In genomic region chr12:124188059-124188458, GRCh38 we compare ENCODE assay signal across 20 cellular contexts.
DNase-seq lines count a peak whose midpoint lies in the region; ATAC-seq and TF ChIP-seq lines count a peak whose summit lies in the region.
"Had no signal": no experiment of that assay in that cellular context is flagged by ENCODE, and none has a peak within 500 bp of the region (broad histone marks: within the 10 kb centered on the region; RNA-seq: fewer than 3 reads in every experiment).

No MANE protein-coding gene starts in this region.

- ATAC-seq in Panc1 = peak; percentile 64
- no peak for ATAC-seq in GM21723 (IDR thresholded peaks at IDR 0.05; ENCODE audit: unreplicated experiment)
- ATAC-seq in gastrocnemius medialis = no peak
- no peak for ATAC-seq in activated CD8-positive, alpha-beta T cell treated with anti-CD3 and anti-CD28 coated beads for 36 hours
- ATAC-seq: activated T-helper 17 cell treated with anti-CD3 and anti-CD28 coated beads, Interleukin-2, amount 50 U/mL, for 72 hours; T-helper 17 cell had no signal

- peaks cover 50% of the 10 kb centered on the region for H3K4me1 Mint-ChIP-seq in glutamatergic neuron (ENCODE audit: low read depth, unreplicated experiment)
- peaks cover 4% of the 10 kb centered on the region for H3K4me1 Mint-ChIP-seq in activated CD8-positive, alpha-beta T cell treated with anti-CD3 and anti-CD28 coated beads for 36 hours (ENCODE audit: low read depth)
- H3K4me1 Mint-ChIP-seq: activated T-helper 17 cell treated with anti-CD3 and anti-CD28 coated beads, Interleukin-2, amount 50 U/mL, for 72 hours; CD8-positive, alpha-beta memory T cell; IgD-negative memory B cell; T-helper 17 cell had no signal

- peak overlapping the region; percentile 99 for H3K27ac Mint-ChIP-seq in glutamatergic neuron (ENCODE audit: unreplicated experiment)
- no peak overlapping the region for H3K27ac Mint-ChIP-seq in activated CD8-positive, alpha-beta T cell treated with anti-CD3 and anti-CD28 coated beads for 36 hours
- H3K27ac Mint-ChIP-seq: activated naive CD8-positive, alpha-beta T cell treated with anti-CD3 and anti-CD28 coated beads, Interleukin-2, amount 10 ng/mL, durations not matched to agents 7 days and 5 days; activated T-helper 17 cell treated with anti-CD3 and anti-CD28 coated beads, Interleukin-2, amount 50 U/mL, for 72 hours; CD8-positive, alpha-beta memory T cell; IgD-negative memory B cell; memory B cell; T-helper 17 cell had no signal

- no peaks in the 10 kb centered on the region for H3K9me3 ChIP-seq in BLaER1 treated with 17β-estradiol and CSF1 and Interleukin-3, amounts not matched to agents 10 nM and 100 nM (replicated peaks in 1 of 11)
- H3K9me3 ChIP-seq in Panc1 (ENCODE audit: control insufficient read depth, insufficient read depth, low read depth, low read length) (no peaks in the 10 kb centered on the region), ovary (no peaks in the 10 kb centered on the region), gastrocnemius medialis (no peaks in the 10 kb centered on the region)
- H3K9me3 ChIP-seq: neutrophil, right lobe of liver, upper lobe of right lung had no signal

- no peak overlapping the region; a peak in 1 of 22 replicates for H3K9ac ChIP-seq in BLaER1 treated with 17β-estradiol and CSF1 and Interleukin-3, amounts not matched to agents 10 nM and 100 nM
- H3K9ac ChIP-seq: GM23248 had no signal

- intact Hi-C loops in Panc1 (cut with micrococcal nuclease; ENCODE audit: unreplicated experiment) = no loop called here
- intact Hi-C loops in ovary (cut with DNase I) = no loop called here
- intact Hi-C loops in gastrocnemius medialis (cut with DNase I; ENCODE audit: low total_unique reads) = no loop called here
- intact Hi-C loops in activated CD8-positive, alpha-beta T cell treated with anti-CD3 and anti-CD28 coated beads for 36 hours (cut with micrococcal nuclease) = no loop called here

- H3K36me3 ChIP-seq in BLaER1 treated with 17β-estradiol and CSF1 and Interleukin-3, amounts not matched to agents 10 nM and 100 nM = no peaks in the 10 kb centered on the region
- no peaks in the 10 kb centered on the region for H3K36me3 ChIP-seq in Panc1 (ENCODE audit: control insufficient read depth, insufficient read depth, low read length)
- H3K36me3 ChIP-seq in ovary = no peaks in the 10 kb centered on the region
- H3K36me3 ChIP-seq in gastrocnemius medialis = no peaks in the 10 kb centered on the region
- H3K36me3 ChIP-seq: neutrophil, right lobe of liver, upper lobe of right lung had no signal

- peak overlapping the region; percentile 39 to 74 (median 69); a peak in 20 of 22 replicates for H3K4me2 ChIP-seq in BLaER1 treated with 17β-estradiol and CSF1 and Interleukin-3, amounts not matched to agents 10 nM and 100 nM

- POLR2A ChIA-PET in Panc1 (lab: Charles Lee) = interaction anchor here (0.6 kb wide), 1 partner anchor 116 kb away, joined by 3 read pairs; no protein-coding TSS in a partner anchor
- POLR2A ChIA-PET in activated CD8-positive, alpha-beta T cell treated with anti-CD3 and anti-CD28 coated beads for 36 hours (lab: Charles Lee) = no interaction called here

- TF ChIP-seq CTCF in Panc1 (IDR thresholded peaks at IDR 0.05) (no peak), glutamatergic neuron (IDR thresholded peaks at IDR 0.05; ENCODE audit: partially characterized antibody, unreplicated experiment) (no peak), ovary (IDR thresholded peaks at IDR 0.05) (no peak), gastrocnemius medialis (IDR thresholded peaks at IDR 0.05 in 4 of 5, conservative IDR thresholded peaks at IDR 0.05 in 1 of 5) (no peak)
- TF ChIP-seq CTCF in activated CD8-positive, alpha-beta T cell treated with anti-CD3 and anti-CD28 coated beads for 36 hours (IDR thresholded peaks at IDR 0.05) = no peak

- H3K4me1 ChIP-seq in BLaER1 treated with 17β-estradiol and CSF1 and Interleukin-3, amounts not matched to agents 10 nM and 100 nM = peaks cover 12 to 21% (median 19%) of the 10 kb centered on the region in 10 experiments
- H3K4me1 ChIP-seq in Panc1 (ENCODE audit: control insufficient read depth, insufficient read depth, low read length) (peaks cover 26% of the 10 kb centered on the region), ovary (ENCODE audit: insufficient read depth) (peaks cover 11% of the 10 kb centered on the region), gastrocnemius medialis (peaks cover 0 to 3% of the 10 kb centered on the region in 2 donors)

- peaks cover 11% of the 10 kb centered on the region for H3K27me3 Mint-ChIP-seq in glutamatergic neuron (ENCODE audit: unreplicated experiment)
- H3K27me3 Mint-ChIP-seq in activated CD8-positive, alpha-beta T cell treated with anti-CD3 and anti-CD28 coated beads for 36 hours = no peaks in the 10 kb centered on the region

- H3K27ac ChIP-seq in BLaER1 treated with 17β-estradiol and CSF1 and Interleukin-3, amounts not matched to agents 10 nM and 100 nM = no peak overlapping the region
- H3K27ac ChIP-seq in Panc1 (ENCODE audit: low read length) = peak overlapping the region; percentile 82
- H3K27ac ChIP-seq in ovary = peak overlapping the region; percentile 8 to 51
- no peak overlapping the region for H3K27ac ChIP-seq in gastrocnemius medialis
- H3K27ac ChIP-seq: GM23248, neutrophil, right lobe of liver, upper lobe of right lung had no signal

- no peak for DNase-seq in Panc1 (ENCODE audit: low read depth, low spot score)
- DNase-seq in glutamatergic neuron = no peak
- DNase-seq in ovary = peak in 1 of 5 donors; percentile 24
- DNase-seq in mesenteric fat pad (ENCODE audit: low spot score) = no peak
- DNase-seq in gastrocnemius medialis = no peak
- no peak for DNase-seq in activated CD8-positive, alpha-beta T cell treated with anti-CD3 and anti-CD28 coated beads for 36 hours
- DNase-seq: activated naive CD8-positive, alpha-beta T cell treated with anti-CD3 and anti-CD28 coated beads, Interleukin-2, amount 10 ng/mL, durations not matched to agents 7 days and 5 days; CD8-positive, alpha-beta memory T cell; GM23248; right lobe of liver; SHP77 treated with DMSO at 0.1 percent for 48 hours; stimulated activated naive CD4-positive, alpha-beta T cell; T-helper 17 cell; upper lobe of right lung had no signal

- peak overlapping the region; percentile 70 for H3K4me3 Mint-ChIP-seq in glutamatergic neuron (ENCODE audit: unreplicated experiment)
- no peak overlapping the region for H3K4me3 Mint-ChIP-seq in activated CD8-positive, alpha-beta T cell treated with anti-CD3 and anti-CD28 coated beads for 36 hours
- H3K4me3 Mint-ChIP-seq: activated naive CD8-positive, alpha-beta T cell treated with anti-CD3 and anti-CD28 coated beads, Interleukin-2, amount 10 ng/mL, durations not matched to agents 7 days and 5 days; activated T-helper 17 cell treated with anti-CD3 and anti-CD28 coated beads, Interleukin-2, amount 50 U/mL, for 72 hours; CD8-positive, alpha-beta memory T cell; IgD-negative memory B cell; memory B cell; T-helper 17 cell had no signal

- H3K4me3 ChIP-seq in BLaER1 treated with 17β-estradiol and CSF1 and Interleukin-3, amounts not matched to agents 10 nM and 100 nM = no peak overlapping the region
- peak overlapping the region in 1 of 2 experiments; percentile 30; a peak in 2 of 4 replicates for H3K4me3 ChIP-seq in Panc1 (ENCODE audit: low read depth in 2 of 2, low read length in 2 of 2)
- H3K4me3 ChIP-seq in ovary = no peak overlapping the region
- H3K4me3 ChIP-seq in gastrocnemius medialis = no peak overlapping the region
- H3K4me3 ChIP-seq: GM23248, right lobe of liver, upper lobe of right lung had no signal

- CTCF ChIA-PET in Panc1 (lab: Charles Lee) = interaction anchor here (0.6 to 0.7 kb wide), 2 partner anchors 30 to 153 kb away, joined by 3 read pairs; no protein-coding TSS in a partner anchor
- CTCF ChIA-PET in activated CD8-positive, alpha-beta T cell treated with anti-CD3 and anti-CD28 coated beads for 36 hours (lab: Charles Lee) = interaction anchor here (1.1 kb wide), 1 partner anchor 155 kb away, joined by 3 read pairs; no protein-coding TSS in a partner anchor

- no peaks in the 10 kb centered on the region for H3K36me3 Mint-ChIP-seq in glutamatergic neuron (ENCODE audit: unreplicated experiment)
- H3K36me3 Mint-ChIP-seq in activated CD8-positive, alpha-beta T cell treated with anti-CD3 and anti-CD28 coated beads for 36 hours (ENCODE audit: low read depth) = no peaks in the 10 kb centered on the region
- H3K36me3 Mint-ChIP-seq: CD8-positive, alpha-beta memory T cell; IgD-negative memory B cell; memory B cell had no signal

- no peaks in the 10 kb centered on the region for H4K20me1 ChIP-seq in BLaER1 treated with 17β-estradiol and CSF1 and Interleukin-3, amounts not matched to agents 10 nM and 100 nM

- no peaks in the 10 kb centered on the region for H3K27me3 ChIP-seq in BLaER1 treated with 17β-estradiol and CSF1 and Interleukin-3, amounts not matched to agents 10 nM and 100 nM
- no peaks in the 10 kb centered on the region for H3K27me3 ChIP-seq in Panc1 (ENCODE audit: control insufficient read depth, insufficient read depth, low read length)
- no peaks in the 10 kb centered on the region for H3K27me3 ChIP-seq in ovary
- no peaks in the 10 kb centered on the region for H3K27me3 ChIP-seq in gastrocnemius medialis
- H3K27me3 ChIP-seq: neutrophil, right lobe of liver, upper lobe of right lung had no signal

- no peak for TF ChIP-seq EP300 in ovary (IDR thresholded peaks at IDR 0.05)

- no peak for TF ChIP-seq POLR2A in ovary (IDR thresholded peaks at IDR 0.05)
- no peak for TF ChIP-seq POLR2A in gastrocnemius medialis (IDR thresholded peaks at IDR 0.05)

- H3K9me3 Mint-ChIP-seq in glutamatergic neuron (ENCODE audit: unreplicated experiment) = peaks cover 21% of the 10 kb centered on the region
- no peaks in the 10 kb centered on the region for H3K9me3 Mint-ChIP-seq in activated CD8-positive, alpha-beta T cell treated with anti-CD3 and anti-CD28 coated beads for 36 hours
- H3K9me3 Mint-ChIP-seq: activated T-helper 17 cell treated with anti-CD3 and anti-CD28 coated beads, Interleukin-2, amount 50 U/mL, for 72 hours; CD8-positive, alpha-beta memory T cell; memory B cell had no signal

- no TSS peak for BruUV-seq in Panc1 (replicated peaks; lab: Mats Ljungman, UMichigan)

- in situ Hi-C loops in Panc1 (cut with HindIII; ENCODE audit: low pct_unique_long_range_greater_than_20kb, low sequenced_read_pairs) (no loop called here), gastrocnemius medialis (cut with MboI; ENCODE audit: low sequenced_read_pairs in 4 of 4) (no loop called here)

- WGBS in ovary, 3 donors = 56 to 59% (median 59%) methylated on average over 10 of the region's 10 CpGs

Comparison
In these comparisons a context has a peak if more than half of its experiments do, and no peak if none do; other contexts are left out.
1. H3K27ac ChIP-seq: peak in Panc1 (single experiment) and ovary (2 of 2); none in BLaER1 treated with 17β-estradiol and CSF1 and Interleukin-3, amounts not matched to agents 10 nM and 100 nM (0 of 11) and gastrocnemius medialis (0 of 4).